Comparison of ENCODE assay signal across 8 cellular contexts in the genomic region with DNA sequence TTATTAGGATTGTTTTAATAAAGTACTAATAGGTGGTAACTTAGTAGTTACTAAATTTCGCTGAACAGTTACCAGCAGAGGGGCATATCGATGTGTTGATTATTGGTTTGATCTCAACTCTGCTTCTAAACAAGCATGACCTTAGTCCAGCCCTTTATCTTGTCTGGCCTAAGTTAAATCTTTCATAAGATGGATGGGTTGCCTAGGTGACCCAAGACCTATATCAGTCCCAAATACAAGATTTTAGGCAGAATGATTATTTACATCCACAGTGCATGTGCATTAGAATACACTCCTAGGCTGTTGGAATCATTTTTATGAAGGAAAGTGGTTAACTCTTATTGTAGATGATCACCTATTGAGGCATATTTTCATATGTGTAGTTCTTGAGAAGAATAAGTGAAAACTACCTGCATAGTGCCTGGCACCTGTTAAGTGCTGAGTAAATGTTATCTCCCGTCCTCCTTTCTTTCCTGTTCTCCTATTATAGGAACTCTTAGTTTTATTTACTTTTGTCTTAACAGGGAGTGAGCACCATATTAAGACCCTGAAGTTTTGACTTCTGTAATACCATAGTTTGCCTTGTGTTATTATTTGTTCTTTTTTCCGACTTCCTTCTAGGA. TPM values are rescaled to one million over a fixed set of nuclear protein-coding genes. Genes with fewer than 3 reads are reported as not detected.
A peak's percentile ranks its signal among the peaks of the same experiment; 100 is the strongest.
DNase-seq lines count a peak whose midpoint lies in the region; ATAC-seq and TF ChIP-seq lines count a peak whose summit lies in the region.

No MANE protein-coding gene starts in this region.

- H3K27ac ChIP-seq in ACC112 (ENCODE audit: low read depth, low read length) (no peak overlapping the region), HCT116 (ENCODE audit: low read depth, low read length) (no peak overlapping the region), mesendoderm (ENCODE audit: low read depth, low read length) (no peak overlapping the region)

- TF ChIP-seq POLR2A in HCT116 (IDR thresholded peaks at IDR 0.05; ENCODE audit: borderline replicate concordance, extremely low read depth, insufficient read depth, insufficient read length), result no peak

- H2AFZ ChIP-seq in ACC112 (ENCODE audit: low read length, unreplicated experiment) (no peak overlapping the region), HCT116 (ENCODE audit: low read depth, low read length, poor library complexity, severe bottlenecking) (no peak overlapping the region)

- peak overlapping the region; percentile 91 for H3K9ac ChIP-seq in HCT116 (ENCODE audit: low read length)
- peak overlapping the region; percentile 59 for H3K9ac ChIP-seq in mesendoderm (ENCODE audit: low read length)

- H4K20me1 ChIP-seq in HCT116 (ENCODE audit: insufficient read depth), result peaks cover 9% of the 10 kb centered on the region; the same call in 1 of the 2 replicates

- no peak overlapping the region for H3K4ac ChIP-seq in mesendoderm (ENCODE audit: low read depth, low read length)

- peak overlapping the region; percentile 96 for H3K4me3 ChIP-seq in ACC112 (ENCODE audit: low read depth, low read length)
- peak overlapping the region; percentile 86 to 88 for H3K4me3 ChIP-seq in HCT116 (replicated peaks in 1 of 2; ENCODE audit: low read depth in 1 of 2, low read length in 2 of 2)
- H3K4me3 ChIP-seq in mesendoderm (ENCODE audit: low read length), result peak overlapping the region; percentile 13

- no peaks in the 10 kb centered on the region for H3K27me3 ChIP-seq in ACC112 (ENCODE audit: insufficient read depth, low read length)
- H3K27me3 ChIP-seq in HCT116 (ENCODE audit: insufficient read depth, low read length), result no peaks in the 10 kb centered on the region
- peaks cover 10% of the 10 kb centered on the region for H3K27me3 ChIP-seq in mesendoderm (ENCODE audit: insufficient read depth, low read length, poor library complexity)

- peak overlapping the region; percentile 70 for H3K4me2 ChIP-seq in HCT116 (ENCODE audit: low read length)
- H3K4me2 ChIP-seq in mesendoderm (ENCODE audit: low read length), result peak overlapping the region; percentile 66

- H3K4me1 ChIP-seq in ACC112 (ENCODE audit: control insufficient read depth, insufficient read depth, low read length, unreplicated experiment) (peaks cover 17% of the 10 kb centered on the region), HCT116 (ENCODE audit: control insufficient read depth in 1 of 2, insufficient read depth in 2 of 2, low read length in 2 of 2) (peaks cover 4 to 18% of the 10 kb centered on the region in 2 experiments; a peak in 2 of 4 replicates), mesendoderm (ENCODE audit: control insufficient read depth, low read depth, low read length) (peaks cover 2% of the 10 kb centered on the region)

- RAD21 ChIA-PET in HCT116 (lab: Charles Lee; ENCODE audit: low non-redundant PET in 1 of 2, low total read pairs in 2 of 2, uncharacterized antibody in 2 of 2, unreplicated experiment in 2 of 2), result no interaction called here

- no CpG with 5 or more reads among the region's 4 CpGs for WGBS in mesendoderm (ENCODE audit: extremely low coverage, insufficient coverage, low lambda C conversion rate)

- H2BK120ac ChIP-seq in mesendoderm (ENCODE audit: low read depth, low read length), result no peak overlapping the region

- H3K79me2 ChIP-seq in ACC112 (ENCODE audit: control insufficient read depth, insufficient read depth, low read length, unreplicated experiment) (peaks cover 50% of the 10 kb centered on the region), HCT116 (ENCODE audit: insufficient read depth, low read length) (peaks cover 61% of the 10 kb centered on the region), mesendoderm (ENCODE audit: control insufficient read depth, insufficient read depth, low read length) (peaks cover 7% of the 10 kb centered on the region)

- TSS peak; percentile 49 for BruUV-seq in HCT116 (replicated peaks; lab: Mats Ljungman, UMichigan)

- H3K79me1 ChIP-seq in mesendoderm (ENCODE audit: low read length), result peaks cover 4% of the 10 kb centered on the region

- CTCF ChIA-PET in HCT116 (lab: Charles Lee), result no interaction called here

- POLR2A ChIA-PET in HCT116 (lab: Charles Lee), result no interaction called here

- intact Hi-C loops in HCT116 (cut with micrococcal nuclease), result no loop called here

- H2AK5ac ChIP-seq in mesendoderm (ENCODE audit: low read length), result no peak overlapping the region

- no peak overlapping the region for H3K23ac ChIP-seq in mesendoderm (ENCODE audit: low read length)

- H3K56ac ChIP-seq in mesendoderm (ENCODE audit: low read length), result no peak overlapping the region

- no peak overlapping the region for H2BK5ac ChIP-seq in mesendoderm (ENCODE audit: low read length)

- no peaks in the 10 kb centered on the region for H3K9me3 ChIP-seq in HCT116 (ENCODE audit: control insufficient read depth in 1 of 2, insufficient read depth in 1 of 2, low read depth in 1 of 2, low read length in 2 of 2)

- no peaks in the 10 kb centered on the region for H3K36me3 ChIP-seq in ACC112 (ENCODE audit: insufficient read depth, low read length)
- no peaks in the 10 kb centered on the region for H3K36me3 ChIP-seq in HCT116 (ENCODE audit: control insufficient read depth in 1 of 2, insufficient read depth in 2 of 2, low read length in 2 of 2)
- no peaks in the 10 kb centered on the region for H3K36me3 ChIP-seq in mesendoderm (ENCODE audit: control insufficient read depth, insufficient read depth, low read length)

- no peak overlapping the region for H4K5ac ChIP-seq in mesendoderm (ENCODE audit: low read length)

- no peak overlapping the region for H2BK15ac ChIP-seq in mesendoderm (replicated peaks; ENCODE audit: low read depth)

- no peak overlapping the region for H4K8ac ChIP-seq in mesendoderm (ENCODE audit: low read depth, low read length)

- TF ChIP-seq RAD21 in HCT116 (IDR thresholded peaks at IDR 0.05; ENCODE audit: low read depth), result no peak

- H3K9me2 ChIP-seq in HCT116 (ENCODE audit: insufficient read depth), result no peaks in the 10 kb centered on the region

- ATAC-seq in HCT116, result no peak

- H3K18ac ChIP-seq in mesendoderm (ENCODE audit: low read length), result no peak overlapping the region

- no peak for TF ChIP-seq CTCF in HCT116 (IDR thresholded peaks at IDR 0.05 in 2 of 3, conservative IDR thresholded peaks at IDR 0.05 in 1 of 3; ENCODE audit: borderline replicate concordance in 1 of 3, insufficient read depth in 1 of 3, low read depth in 2 of 3, low read length in 2 of 3)

- DNase-seq in HCT116 (ENCODE audit: low read depth, low spot score), result no peak
- DNase-seq in astrocyte of the hippocampus (ENCODE audit: low read depth, low spot score), result peak; percentile 3
- no peak for DNase-seq in mesendoderm
- no peak for DNase-seq in activated effector memory CD4-positive, alpha-beta T cell treated with Interleukin-2 at 50 U/mL for 16 hours
- DNase-seq in RKO (ENCODE audit: low spot score), result no peak
- no peak for DNase-seq in NCI-H2107 treated with DMSO at 0.1 percent for 48 hours (lab: John Stamatoyannopoulos, UW; ENCODE audit: unreplicated experiment)
- DNase-seq in stimulated activated CD4-positive, alpha-beta T cell treated with anti-CD3 and anti-CD28 coated beads, Interleukin-4, amount 100 ng/mL, for 4 hours, result no peak

TF ChIP-seq in HCT116, 20 proteins besides CTCF, POLR2A, EP300 and RAD21 (continues in another document):
- no peak for TF ChIP-seq CBX3 (IDR thresholded peaks at IDR 0.05; ENCODE audit: low read depth)
- no peak for TF ChIP-seq FOSL1 (IDR thresholded peaks at IDR 0.05; ENCODE audit: low read depth)
- TF ChIP-seq, protein P1, sequence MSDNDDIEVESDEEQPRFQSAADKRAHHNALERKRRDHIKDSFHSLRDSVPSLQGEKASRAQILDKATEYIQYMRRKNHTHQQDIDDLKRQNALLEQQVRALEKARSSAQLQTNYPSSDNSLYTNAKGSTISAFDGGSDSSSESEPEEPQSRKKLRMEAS (IDR thresholded peaks at IDR 0.05), result no peak
- TF ChIP-seq ZNF274 (IDR thresholded peaks at IDR 0.05; ENCODE audit: low read depth, low read length), result no peak
- TF ChIP-seq, protein P2, sequence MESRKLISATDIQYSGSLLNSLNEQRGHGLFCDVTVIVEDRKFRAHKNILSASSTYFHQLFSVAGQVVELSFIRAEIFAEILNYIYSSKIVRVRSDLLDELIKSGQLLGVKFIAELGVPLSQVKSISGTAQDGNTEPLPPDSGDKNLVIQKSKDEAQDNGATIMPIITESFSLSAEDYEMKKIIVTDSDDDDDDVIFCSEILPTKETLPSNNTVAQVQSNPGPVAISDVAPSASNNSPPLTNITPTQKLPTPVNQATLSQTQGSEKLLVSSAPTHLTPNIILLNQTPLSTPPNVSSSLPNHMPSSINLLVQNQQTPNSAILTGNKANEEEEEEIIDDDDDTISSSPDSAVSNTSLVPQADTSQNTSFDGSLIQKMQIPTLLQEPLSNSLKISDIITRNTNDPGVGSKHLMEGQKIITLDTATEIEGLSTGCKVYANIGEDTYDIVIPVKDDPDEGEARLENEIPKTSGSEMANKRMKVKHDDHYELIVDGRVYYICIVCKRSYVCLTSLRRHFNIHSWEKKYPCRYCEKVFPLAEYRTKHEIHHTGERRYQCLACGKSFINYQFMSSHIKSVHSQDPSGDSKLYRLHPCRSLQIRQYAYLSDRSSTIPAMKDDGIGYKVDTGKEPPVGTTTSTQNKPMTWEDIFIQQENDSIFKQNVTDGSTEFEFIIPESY (IDR thresholded peaks at IDR 0.05; ENCODE audit: extremely low read depth, insufficient replicate concordance, low read length), result no peak
- no peak for TF ChIP-seq SP1 (IDR thresholded peaks at IDR 0.05; ENCODE audit: low read depth)
- no peak for TF ChIP-seq TCF7L2 (IDR thresholded peaks at IDR 0.05; ENCODE audit: borderline replicate concordance, extremely low read depth, insufficient read depth, insufficient read length)
- TF ChIP-seq POLR2AphosphoS5 (IDR thresholded peaks at IDR 0.05; ENCODE audit: low read depth, low read length), result no peak
- no peak for TF ChIP-seq EGR1 (IDR thresholded peaks at IDR 0.05; ENCODE audit: low read depth)
- TF ChIP-seq YY1 (IDR thresholded peaks at IDR 0.05; ENCODE audit: extremely low read depth, insufficient replicate concordance, low read depth, low read length), result no peak
- TF ChIP-seq, protein P3, sequence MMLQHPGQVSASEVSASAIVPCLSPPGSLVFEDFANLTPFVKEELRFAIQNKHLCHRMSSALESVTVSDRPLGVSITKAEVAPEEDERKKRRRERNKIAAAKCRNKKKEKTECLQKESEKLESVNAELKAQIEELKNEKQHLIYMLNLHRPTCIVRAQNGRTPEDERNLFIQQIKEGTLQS (IDR thresholded peaks at IDR 0.05), result no peak

RNA-seq across cellular contexts. Expression of a gene that starts 1.1 kb away (rescaled TPM):
- 19.8 TPM for total RNA-seq in HCT116 (2021; ENCODE audit: unreplicated experiment)
- polyA plus RNA-seq in HCT116 (2012), result 19.1 and 20.9 TPM in 2 replicates
- 8.8 TPM for polyA plus RNA-seq in mesendoderm (2013, experiment 1 of 2)
- 8.4 TPM for polyA plus RNA-seq in mesendoderm (2013, experiment 2 of 2)

Comparison
In these comparisons a context has a peak if more than half of its experiments do, and no peak if none do; other contexts are left out.
1. H3K4me3 ChIP-seq: peak in every context shown above with its lines; median percentile 96 in ACC112; 87 in HCT116; 13 in mesendoderm.